ENCODE assay signal across 8 cellular contexts in genomic region chr5:42423285-42424152, GRCh38. TPM values are rescaled to one million over a fixed set of nuclear protein-coding genes. Genes with fewer than 3 reads are reported as not detected.
DNase-seq lines count a peak whose midpoint lies in the region; ATAC-seq, FAIRE-seq and TF ChIP-seq lines count a peak whose summit lies in the region.

Gene GHR (plus strand): TSS chr5:42423439. CDS start chr5:42565875, 142,436 bp downstream.

- TF ChIP-seq EP300 in Ishikawa (IDR thresholded peaks at IDR 0.05; ENCODE audit: borderline replicate concordance): 0 out of 2 replicates have a peak, but pooled peaks have one; percentile 7

- no peaks in the 10 kb centered on the region for H3K79me2 ChIP-seq in keratinocyte (ENCODE audit: control insufficient read depth, insufficient read depth, low read length)
- no peaks in the 10 kb centered on the region for H3K79me2 ChIP-seq in smooth muscle cell (ENCODE audit: low read depth)

- no peaks in the 10 kb centered on the region for H3F3A ChIP-seq in smooth muscle cell (ENCODE audit: low read depth)

- WGBS in smooth muscle cell (ENCODE audit: low lambda C conversion rate): under 1% methylated on average over 37 of the region's 60 CpGs

- H3K9me3 ChIP-seq in RWPE2 (ENCODE audit: severe bottlenecking) (no peaks in the 10 kb centered on the region), keratinocyte (ENCODE audit: control insufficient read depth, low read depth, low read length) (no peaks in the 10 kb centered on the region), smooth muscle cell (replicated peaks; ENCODE audit: low read depth) (no peaks in the 10 kb centered on the region)

- peak; percentile 85 for DNase-seq in EL
- DNase-seq in RWPE2 (ENCODE audit: low spot score): peak; percentile 88
- peak; percentile 93 for DNase-seq in coronary artery (ENCODE audit: low spot score)
- DNase-seq in keratinocyte (ENCODE audit: low read depth, low spot score): peak; percentile 25
- DNase-seq in smooth muscle cell (lab: John Stamatoyannopoulos, UW; ENCODE audit: unreplicated experiment): peak; percentile 84

- H3K27me3 ChIP-seq in RWPE2 (ENCODE audit: insufficient read depth, poor library complexity, severe bottlenecking) (peaks cover 27% of the 10 kb centered on the region), keratinocyte (ENCODE audit: control insufficient read depth, extremely low read depth, insufficient read depth, low read length) (peaks cover 2% of the 10 kb centered on the region), smooth muscle cell (ENCODE audit: low read depth) (peaks cover 6% of the 10 kb centered on the region)

- H2AFZ ChIP-seq in keratinocyte (ENCODE audit: control insufficient read depth, low read length) (peak within 1 kb of the TSS; percentile 99), smooth muscle cell (ENCODE audit: low read depth) (peak within 1 kb of the TSS; percentile 88)

- no peaks in the 10 kb centered on the region for H3K9me1 ChIP-seq in keratinocyte (ENCODE audit: control insufficient read depth, extremely low read depth, insufficient read depth, low read length)

- peak within 1 kb of the TSS; percentile 96 for H3K4me2 ChIP-seq in keratinocyte (ENCODE audit: control insufficient read depth, extremely low read depth, insufficient read depth, low read depth, low read length)
- peak within 1 kb of the TSS; percentile 88 for H3K4me2 ChIP-seq in smooth muscle cell

- dilution Hi-C loops in keratinocyte (cut with MboI; ENCODE audit: extremely low pct_ligation_motif_present, low sequenced_read_pairs): no loop called here

- TF ChIP-seq CTCF in RWPE2 (IDR thresholded peaks at IDR 0.05; ENCODE audit: poor library complexity, severe bottlenecking): peak; percentile 84
- peak; percentile 73 for TF ChIP-seq CTCF in coronary artery (IDR thresholded peaks at IDR 0.05)
- TF ChIP-seq CTCF in keratinocyte (optimal IDR thresholded peaks at IDR 0.05 in 1 of 3, IDR thresholded peaks at IDR 0.05 in 1 of 3, conservative IDR thresholded peaks at IDR 0.05 in 1 of 3; ENCODE audit: extremely low read depth in 1 of 3, insufficient read depth in 2 of 3, low read length in 3 of 3): peak; percentile 79 to 86 (median 84)
- TF ChIP-seq CTCF in smooth muscle cell (IDR thresholded peaks at IDR 0.05; ENCODE audit: borderline replicate concordance, insufficient read depth, poor library complexity, severe bottlenecking): peak; percentile 53

- peak; percentile 71 for ATAC-seq in GM21526 (IDR thresholded peaks at IDR 0.05; ENCODE audit: low FRiP score, unreplicated experiment)
- peak; percentile 93 for ATAC-seq in RWPE2 (ENCODE audit: low read depth)
- no peak for ATAC-seq in HG03571 (IDR thresholded peaks at IDR 0.05; ENCODE audit: unreplicated experiment)

- H3K9ac ChIP-seq in keratinocyte (ENCODE audit: control insufficient read depth, extremely low read depth, insufficient read depth, low read length) (peak within 1 kb of the TSS; percentile 41), smooth muscle cell (ENCODE audit: low read depth) (no peak within 1 kb of the TSS)

- H3K27ac ChIP-seq in RWPE2 (ENCODE audit: poor library complexity, severe bottlenecking): no peak within 1 kb of the TSS
- peak within 1 kb of the TSS; percentile 70 to 89 for H3K27ac ChIP-seq in coronary artery
- H3K27ac ChIP-seq in keratinocyte (ENCODE audit: control insufficient read depth, insufficient read depth, low read length): no peak within 1 kb of the TSS
- H3K27ac ChIP-seq in smooth muscle cell (ENCODE audit: low read depth): no peak within 1 kb of the TSS

- peak; percentile 56 for TF ChIP-seq RAD21 in Ishikawa (IDR thresholded peaks at IDR 0.05; ENCODE audit: low read depth)

- H4K20me1 ChIP-seq in keratinocyte (ENCODE audit: control insufficient read depth, extremely low read depth, insufficient read depth, low read length) (no peaks in the 10 kb centered on the region), smooth muscle cell (ENCODE audit: low read depth) (no peaks in the 10 kb centered on the region)

- FAIRE-seq in keratinocyte (lab: Jason Lieb, UNC): peak; percentile 73

- H3K4me1 ChIP-seq in RWPE2 (ENCODE audit: insufficient read depth, poor library complexity, severe bottlenecking) (no peaks in the 10 kb centered on the region), keratinocyte (ENCODE audit: control insufficient read depth, extremely low read depth, insufficient read depth, low read length) (peaks cover 7% of the 10 kb centered on the region), smooth muscle cell (ENCODE audit: low read depth) (no peaks in the 10 kb centered on the region)

- H3K36me3 ChIP-seq in RWPE2 (ENCODE audit: low read depth): no peaks in the 10 kb centered on the region
- H3K36me3 ChIP-seq in keratinocyte (ENCODE audit: control insufficient read depth in 2 of 2, extremely low read depth in 1 of 2, insufficient read depth in 2 of 2, low read length in 2 of 2): no peaks in the 10 kb centered on the region
- H3K36me3 ChIP-seq in smooth muscle cell (ENCODE audit: low read depth): no peaks in the 10 kb centered on the region

- H3K4me3 ChIP-seq in RWPE2 (ENCODE audit: severe bottlenecking) (peak within 1 kb of the TSS; percentile 38), coronary artery (peak within 1 kb of the TSS; percentile 84), keratinocyte (ENCODE audit: control insufficient read depth in 2 of 3, extremely low read depth in 1 of 3, insufficient read depth in 2 of 3, low read depth in 1 of 3, low read length in 3 of 3) (peak within 1 kb of the TSS; percentile 57 to 74 (median 66)), smooth muscle cell (peak within 1 kb of the TSS; percentile 77)

TF ChIP-seq in Ishikawa, 13 proteins besides CTCF, POLR2A, EP300 and RAD21:
- no peak for TF ChIP-seq NFIC (IDR thresholded peaks at IDR 0.05)
- peak; percentile 62 for TF ChIP-seq TEAD4 (IDR thresholded peaks at IDR 0.05)
- no peak for TF ChIP-seq FOXM1 (IDR thresholded peaks at IDR 0.05; ENCODE audit: borderline replicate concordance, low read depth)
- no peak for TF ChIP-seq TAF1 (IDR thresholded peaks at IDR 0.05; ENCODE audit: low read depth)
- TF ChIP-seq CEBPB (IDR thresholded peaks at IDR 0.05): no peak
- TF ChIP-seq, protein P1, sequence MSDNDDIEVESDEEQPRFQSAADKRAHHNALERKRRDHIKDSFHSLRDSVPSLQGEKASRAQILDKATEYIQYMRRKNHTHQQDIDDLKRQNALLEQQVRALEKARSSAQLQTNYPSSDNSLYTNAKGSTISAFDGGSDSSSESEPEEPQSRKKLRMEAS (IDR thresholded peaks at IDR 0.05): peak; percentile 61
- TF ChIP-seq, protein P2, sequence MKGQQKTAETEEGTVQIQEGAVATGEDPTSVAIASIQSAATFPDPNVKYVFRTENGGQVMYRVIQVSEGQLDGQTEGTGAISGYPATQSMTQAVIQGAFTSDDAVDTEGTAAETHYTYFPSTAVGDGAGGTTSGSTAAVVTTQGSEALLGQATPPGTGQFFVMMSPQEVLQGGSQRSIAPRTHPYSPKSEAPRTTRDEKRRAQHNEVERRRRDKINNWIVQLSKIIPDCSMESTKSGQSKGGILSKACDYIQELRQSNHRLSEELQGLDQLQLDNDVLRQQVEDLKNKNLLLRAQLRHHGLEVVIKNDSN (IDR thresholded peaks at IDR 0.05): no peak
- TF ChIP-seq YY1 (IDR thresholded peaks at IDR 0.05; ENCODE audit: low read depth): no peak
- 0 out of 2 replicates have a peak, but pooled peaks have one; percentile 55 for TF ChIP-seq ZBTB7A (IDR thresholded peaks at IDR 0.05; ENCODE audit: low read depth)

RNA-seq across cellular contexts. Expression of gene GHR, which starts in this region (rescaled TPM):
- 1.1 to 2.0 TPM (median 1.8 TPM) in 3 replicates for polyA plus RNA-seq in keratinocyte
- polyA plus RNA-seq in keratinocyte (2011; ENCODE audit: low read depth): 1.1 TPM
- polyA plus RNA-seq in keratinocyte (2011; cell fraction: cytosol; rRNA removed): 1.2 and 1.9 TPM in 2 replicates
- 1.9 and 2.2 TPM in 2 replicates for polyA plus RNA-seq in keratinocyte (2011; cell fraction: nucleus; rRNA removed)
- polyA plus RNA-seq in keratinocyte (2012; ENCODE audit: low replicate concordance): 0.72 and 0.87 TPM in 2 replicates
- 0.43 to 4.8 TPM (median 3.5 TPM) in 3 replicates for polyA minus RNA-seq in keratinocyte
- polyA minus RNA-seq in keratinocyte (2011; cell fraction: cytosol; rRNA and poly(A)+ RNA removed): 4.0 TPM
- polyA minus RNA-seq in keratinocyte (2011; cell fraction: nucleus; rRNA and poly(A)+ RNA removed): 1.7 and 5.2 TPM in 2 replicates
- total RNA-seq in smooth muscle cell: 3.6 and 4.3 TPM in 2 replicates
- 0.66 and 2.1 TPM in 2 replicates for polyA plus RNA-seq in smooth muscle cell

Comparison
In these comparisons a context has a peak if more than half of its experiments do, and no peak if none do; other contexts are left out.
1. DNase-seq: peak in every context shown above with its lines; median percentile 93 in coronary artery; 88 in RWPE2; 85 in EL; 84 in smooth muscle cell; 25 in keratinocyte.
2. H3K27ac ChIP-seq: peak in coronary artery (2 of 2); none in RWPE2 (single experiment), keratinocyte (single experiment) and smooth muscle cell (single experiment).
3. Peak in every context shown above with its lines, with median percentiles within 50 percentile points of each other: H3K4me3 ChIP-seq and CTCF ChIP-seq.